Comparison of ENCODE assay signal across 21 cellular contexts in the genomic region with DNA sequence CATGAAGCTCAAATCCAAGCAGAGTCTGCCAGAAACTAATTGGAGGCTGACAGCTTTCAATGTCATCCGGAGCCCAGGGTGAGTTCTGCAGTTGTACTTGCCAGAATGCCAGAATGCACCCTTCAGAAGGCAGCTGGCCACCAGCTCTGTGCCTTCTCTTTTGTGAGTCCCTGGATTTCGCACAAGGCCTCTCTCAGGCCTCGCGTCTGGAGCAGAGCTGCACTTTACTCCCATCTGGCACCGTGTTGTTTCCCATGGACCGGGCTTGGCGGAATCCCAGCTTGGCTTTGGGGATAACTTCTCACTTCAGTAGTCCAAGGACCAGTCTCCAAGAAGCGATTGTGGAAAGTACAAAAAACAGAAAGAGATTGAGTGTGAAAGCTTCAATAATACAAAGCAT.
A peak's percentile ranks its signal among the peaks of the same experiment; 100 is the strongest.
DNase-seq lines count a peak whose midpoint lies in the region; TF ChIP-seq lines count a peak whose summit lies in the region.
"Had no signal": no experiment of that assay in that cellular context is flagged by ENCODE, and none has a peak within 500 bp of the region (broad histone marks: within the 10 kb centered on the region; RNA-seq: fewer than 3 reads in every experiment).

No MANE protein-coding gene starts in this region.

- no peak overlapping the region for H3K4me3 ChIP-seq in sigmoid colon
- H3K4me3 ChIP-seq: HAP-1, PC-9, SJSA1 had no signal

- 75 to 85% methylated on average over 8 of the region's 8 CpGs for WGBS in sigmoid colon, 2 donors

- no peaks in the 10 kb centered on the region for H3K9me3 ChIP-seq in sigmoid colon
- H3K9me3 ChIP-seq: HAP-1, SJSA1 had no signal

- DNase-seq in amygdala (lab: John Stamatoyannopoulos, UW), result peak in 51 of 56 donors; percentile 3 to 91 (median 68)
- DNase-seq in globus pallidus (ENCODE audit: low spot score), result peak; percentile 81
- peak; percentile 60 for DNase-seq in inferior parietal cortex (ENCODE audit: extremely low spot score)
- peak; percentile 73 for DNase-seq in sigmoid colon
- no peak for DNase-seq in SIG-M5 (lab: John Stamatoyannopoulos, UW)
- no peak for DNase-seq in RWPE1 (ENCODE audit: low spot score)
- DNase-seq in HuH-7 (ENCODE audit: low spot score), result no peak
- DNase-seq: activated CD4-positive, alpha-beta T cell treated with anti-CD3 and anti-CD28 coated beads, Interleukin-2, amount 50 U/mL, for 48 hours; activated CD8-positive, alpha-beta memory T cell treated with anti-CD3 and anti-CD28 coated beads, Interleukin-2, amount 50 U/mL, for 48 hours; activated naive CD8-positive, alpha-beta T cell treated with anti-CD3 and anti-CD28 coated beads for 36 hours; CD4-positive, CD25-positive, alpha-beta regulatory T cell; effector memory CD8-positive, alpha-beta T cell; foreskin melanocyte; NCI-H1105; NCI-H2081 treated with DMSO at 0.1 percent for 48 hours; PC-9; stimulated activated CD4-positive, alpha-beta T cell treated with anti-CD3 and anti-CD28 coated beads, Interleukin-12 subunit alpha, Interleukin-12 subunit beta, amount 100 ng/mL, for 4 hours; T-cell; trophoblast cell had no signal

- H3K4me1 ChIP-seq in sigmoid colon, result no peaks in the 10 kb centered on the region
- H3K4me1 ChIP-seq: HAP-1, SJSA1 had no signal

- TF ChIP-seq CTCF in sigmoid colon (IDR thresholded peaks at IDR 0.05), result no peak
- TF ChIP-seq CTCF in RWPE1 (conservative IDR thresholded peaks at IDR 0.05; ENCODE audit: low read depth), result no peak

- H3K27ac ChIP-seq in sigmoid colon (no peak overlapping the region), RWPE1 (no peak overlapping the region)
- H3K27ac ChIP-seq: PC-9, SJSA1 had no signal

- TF ChIP-seq POLR2A in sigmoid colon (IDR thresholded peaks at IDR 0.05), result no peak

- H3K27me3 ChIP-seq in sigmoid colon, result no peaks in the 10 kb centered on the region
- H3K27me3 ChIP-seq: SJSA1 had no signal

- intact Hi-C loops in sigmoid colon (cut with DNase I), result no loop called here

- CTCF ChIA-PET in RWPE1 (lab: Yijun Ruan, JAX), result no interaction called here

- POLR2A ChIA-PET in RWPE1 (lab: Yijun Ruan, JAX; ENCODE audit: low non-redundant PET), result no interaction called here

- no peaks in the 10 kb centered on the region for H3K36me3 ChIP-seq in sigmoid colon
- H3K36me3 ChIP-seq: HAP-1, SJSA1 had no signal

- TF ChIP-seq EP300 in sigmoid colon (IDR thresholded peaks at IDR 0.05), result no peak

Comparison
In these comparisons a context has a peak if more than half of its experiments do, and no peak if none do; other contexts are left out.
1. DNase-seq: peak in amygdala (51 of 56), globus pallidus (single experiment), inferior parietal cortex (single experiment) and sigmoid colon (single experiment); none in SIG-M5 (single experiment), RWPE1 (single experiment) and HuH-7 (single experiment).